In the genomic region with DNA sequence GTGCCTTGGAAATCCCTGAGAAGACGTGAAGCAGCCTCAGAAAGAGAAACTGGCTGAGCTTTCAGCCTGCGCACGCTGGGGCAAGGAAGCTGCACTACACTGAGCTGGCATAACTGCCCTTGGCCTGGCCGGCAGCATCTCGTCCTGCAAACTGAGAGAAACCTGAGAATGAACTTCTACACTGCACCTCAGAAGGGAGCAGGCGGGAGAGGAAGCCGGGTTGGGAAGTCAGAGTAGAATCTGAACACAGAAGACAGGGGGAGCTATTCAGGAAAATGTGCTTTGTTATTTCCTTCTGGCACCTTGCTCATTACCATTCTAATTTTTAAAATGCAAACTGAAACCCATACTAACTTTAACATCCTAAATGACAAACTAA, we compare ENCODE assay signal across 9 cellular contexts.
A peak's percentile ranks its signal among the peaks of the same experiment; 100 is the strongest.
DNase-seq lines count a peak whose midpoint lies in the region; ATAC-seq, FAIRE-seq and TF ChIP-seq lines count a peak whose summit lies in the region.
"Had no signal": no experiment of that assay in that cellular context is flagged by ENCODE, and none has a peak within 500 bp of the region (broad histone marks: within the 10 kb centered on the region; RNA-seq: fewer than 3 reads in every experiment).

No MANE protein-coding gene starts in this region.

- DNase-seq in SK-N-SH (no peak), WERI-Rb-1 (no peak), immature natural killer cell (peak in 1 of 3 donors; percentile 42), tibial artery (peak in 1 of 2 donors; percentile 73), KG1 (lab: John Stamatoyannopoulos, UW) (no peak), HTR-8/SVneo (ENCODE audit: insufficient read length, low spot score) (no peak)
- DNase-seq: C1 segment of cervical spinal cord had no signal

- no peak for TF ChIP-seq POLR2A in GM18505 (IDR thresholded peaks at IDR 0.05; ENCODE audit: borderline replicate concordance, extremely low read depth, insufficient read depth, insufficient read length)

- peaks cover 21 to 28% of the 10 kb centered on the region in 2 experiments for H3K4me1 ChIP-seq in SK-N-SH (ENCODE audit: control insufficient read depth in 1 of 2, insufficient read depth in 2 of 2, low read depth in 1 of 2, low read length in 1 of 2)
- H3K4me1 ChIP-seq in tibial artery: peaks cover 0 to 98% (median 24%) of the 10 kb centered on the region in 4 donors

- CTCF ChIA-PET in SK-N-SH (lab: Yijun Ruan, JAX): interaction anchor here (1.1 to 1.9 kb wide), 9 partner anchors 9 to 265 kb away, joined by 3 to 9 read pairs (median 3); a partner anchor contains a TSS

- POLR2A ChIA-PET in SK-N-SH (lab: Yijun Ruan, JAX): no interaction called here

- peak overlapping the region in 5 of 6 donors; percentile 89 to 97 (median 93) for H3K27ac Mint-ChIP-seq in immature natural killer cell

- H3K4me3 Mint-ChIP-seq in immature natural killer cell: peak overlapping the region; percentile 40 to 78 (median 67)

- no peak for FAIRE-seq in HTR-8/SVneo (lab: Jason Lieb, UNC)

- H3K36me3 ChIP-seq in SK-N-SH (replicated peaks in 1 of 2; ENCODE audit: control insufficient read depth in 1 of 2, insufficient read depth in 2 of 2, low read length in 1 of 2) (peaks cover 3 to 22% of the 10 kb centered on the region in 2 experiments), WERI-Rb-1 (no peaks in the 10 kb centered on the region), tibial artery (no peaks in the 10 kb centered on the region)

- H3K4me1 Mint-ChIP-seq in immature natural killer cell: peaks cover 93 to 97% of the 10 kb centered on the region in 2 donors

- no peaks in the 10 kb centered on the region for H3K9me2 ChIP-seq in SK-N-SH

- peak; percentile 28; the same call in 1 of the 2 replicates for TF ChIP-seq RAD21 in SK-N-SH (IDR thresholded peaks at IDR 0.05; ENCODE audit: low read length)

- WGBS in SK-N-SH (ENCODE audit: low lambda C conversion rate): 89% methylated on average over 7 of the region's 7 CpGs

- H4K20me1 ChIP-seq in SK-N-SH (ENCODE audit: insufficient read depth): peaks cover 7% of the 10 kb centered on the region

- no peak overlapping the region for H2AFZ ChIP-seq in SK-N-SH (ENCODE audit: low read depth)

- H3K4me2 ChIP-seq in SK-N-SH: no peak overlapping the region

- H3K79me2 ChIP-seq in SK-N-SH (ENCODE audit: insufficient read depth): peaks cover 74% of the 10 kb centered on the region

- H3F3A ChIP-seq in SK-N-SH (replicated peaks; ENCODE audit: insufficient read depth): no peaks in the 10 kb centered on the region

- no peaks in the 10 kb centered on the region for H3K9me3 Mint-ChIP-seq in immature natural killer cell

- no peak overlapping the region; a peak in 1 of 4 replicates for H3K27ac ChIP-seq in SK-N-SH (ENCODE audit: low read depth in 2 of 2, low read length in 1 of 2)
- no peak overlapping the region for H3K27ac ChIP-seq in WERI-Rb-1
- peak overlapping the region; percentile 46 to 74 for H3K27ac ChIP-seq in tibial artery

- no peak overlapping the region for H3K9ac ChIP-seq in SK-N-SH

- no peaks in the 10 kb centered on the region for H3K9me3 ChIP-seq in SK-N-SH
- no peaks in the 10 kb centered on the region for H3K9me3 ChIP-seq in WERI-Rb-1 (ENCODE audit: severe bottlenecking)
- no peaks in the 10 kb centered on the region for H3K9me3 ChIP-seq in tibial artery

- H3K27me3 Mint-ChIP-seq in immature natural killer cell (ENCODE audit: low read depth in 3 of 3): peaks cover 0 to 14% (median 3%) of the 10 kb centered on the region in 3 donors

- H3K36me3 Mint-ChIP-seq in immature natural killer cell: peaks cover 8 to 9% (median 8%) of the 10 kb centered on the region in 3 donors

- no peak for ATAC-seq in SK-N-SH treated with all-trans-retinoic acid at 6 μM for 48 hours
- no peak for ATAC-seq in GM18505 (IDR thresholded peaks at IDR 0.05; ENCODE audit: unreplicated experiment)

- H3K27me3 ChIP-seq in SK-N-SH (ENCODE audit: insufficient read depth) (no peaks in the 10 kb centered on the region), WERI-Rb-1 (ENCODE audit: insufficient read depth, low read depth, severe bottlenecking) (no peaks in the 10 kb centered on the region), tibial artery (no peaks in the 10 kb centered on the region)

- intact Hi-C loops in tibial artery (cut with DNase I; ENCODE audit: low total_unique reads): loop anchor here (5.0 to 10.0 kb wide), 3 partner anchors 53 to 94 kb away; no protein-coding TSS in a partner anchor

- no peak for TF ChIP-seq EP300 in SK-N-SH (IDR thresholded peaks at IDR 0.05; ENCODE audit: borderline replicate concordance in 1 of 2, low read depth in 1 of 2, low read length in 1 of 2)

- peak; percentile 24; the same call in 1 of the 2 replicates for TF ChIP-seq CTCF in SK-N-SH (IDR thresholded peaks at IDR 0.05)
- TF ChIP-seq CTCF in WERI-Rb-1 (IDR thresholded peaks at IDR 0.05; ENCODE audit: low read depth, low read length): peak; percentile 31; the same call in 1 of the 2 replicates
- TF ChIP-seq CTCF in tibial artery (IDR thresholded peaks at IDR 0.05): peak; percentile 36 to 48

- H3K4me3 ChIP-seq in SK-N-SH (ENCODE audit: low read depth in 2 of 2, low read length in 1 of 2) (no peak overlapping the region; a peak in 1 of 4 replicates), WERI-Rb-1 (ENCODE audit: low read depth, low read length) (no peak overlapping the region), tibial artery (peak overlapping the region; percentile 38 to 41)

TF ChIP-seq in SK-N-SH, 30 proteins besides CTCF, POLR2A, EP300 and RAD21 (continues in another document):
- TF ChIP-seq RCOR1 (IDR thresholded peaks at IDR 0.05; ENCODE audit: low read length): no peak
- no peak for TF ChIP-seq FOXJ3 (CRISPR knock-in tag; IDR thresholded peaks at IDR 0.05)
- no peak for TF ChIP-seq MEF2A (IDR thresholded peaks at IDR 0.05; ENCODE audit: borderline replicate concordance, low read depth)
- no peak for TF ChIP-seq FOSL2 (IDR thresholded peaks at IDR 0.05; ENCODE audit: borderline replicate concordance, low read depth)
- no peak for TF ChIP-seq EZH2phosphoT487 (IDR thresholded peaks at IDR 0.05; ENCODE audit: borderline replicate concordance, low read depth)
- TF ChIP-seq FOXM1 (IDR thresholded peaks at IDR 0.05; ENCODE audit: low read depth): no peak
- TF ChIP-seq, protein P1, sequence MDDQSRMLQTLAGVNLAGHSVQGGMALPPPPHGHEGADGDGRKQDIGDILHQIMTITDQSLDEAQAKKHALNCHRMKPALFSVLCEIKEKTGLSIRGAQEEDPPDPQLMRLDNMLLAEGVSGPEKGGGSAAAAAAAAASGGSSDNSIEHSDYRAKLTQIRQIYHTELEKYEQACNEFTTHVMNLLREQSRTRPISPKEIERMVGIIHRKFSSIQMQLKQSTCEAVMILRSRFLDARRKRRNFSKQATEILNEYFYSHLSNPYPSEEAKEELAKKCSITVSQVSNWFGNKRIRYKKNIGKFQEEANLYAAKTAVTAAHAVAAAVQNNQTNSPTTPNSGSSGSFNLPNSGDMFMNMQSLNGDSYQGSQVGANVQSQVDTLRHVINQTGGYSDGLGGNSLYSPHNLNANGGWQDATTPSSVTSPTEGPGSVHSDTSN (IDR thresholded peaks at IDR 0.05): no peak
- no peak for TF ChIP-seq NRF1 (IDR thresholded peaks at IDR 0.05; ENCODE audit: low read depth, low read length)
- TF ChIP-seq TEAD4 (IDR thresholded peaks at IDR 0.05; ENCODE audit: borderline replicate concordance, insufficient read depth): no peak
- no peak for TF ChIP-seq POLR2AphosphoS5 (IDR thresholded peaks at IDR 0.05; ENCODE audit: low read depth, low read length)
- no peak for TF ChIP-seq MXI1 (IDR thresholded peaks at IDR 0.05; ENCODE audit: low read depth, low read length)
- TF ChIP-seq GATA2 (CRISPR knock-in tag; IDR thresholded peaks at IDR 0.05): no peak
- TF ChIP-seq RXRA (IDR thresholded peaks at IDR 0.05; ENCODE audit: borderline replicate concordance, low read depth): no peak
- no peak for TF ChIP-seq TAF1 (IDR thresholded peaks at IDR 0.05; ENCODE audit: borderline replicate concordance, low read depth, low read length)
- TF ChIP-seq, protein P2, sequence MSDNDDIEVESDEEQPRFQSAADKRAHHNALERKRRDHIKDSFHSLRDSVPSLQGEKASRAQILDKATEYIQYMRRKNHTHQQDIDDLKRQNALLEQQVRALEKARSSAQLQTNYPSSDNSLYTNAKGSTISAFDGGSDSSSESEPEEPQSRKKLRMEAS (IDR thresholded peaks at IDR 0.05; ENCODE audit: low read depth): no peak

TF ChIP-seq in SK-N-SH treated with all-trans-retinoic acid at 6 μM for 48 hours, 23 proteins besides CTCF, POLR2A, EP300 and RAD21:
- TF ChIP-seq, protein P3, sequence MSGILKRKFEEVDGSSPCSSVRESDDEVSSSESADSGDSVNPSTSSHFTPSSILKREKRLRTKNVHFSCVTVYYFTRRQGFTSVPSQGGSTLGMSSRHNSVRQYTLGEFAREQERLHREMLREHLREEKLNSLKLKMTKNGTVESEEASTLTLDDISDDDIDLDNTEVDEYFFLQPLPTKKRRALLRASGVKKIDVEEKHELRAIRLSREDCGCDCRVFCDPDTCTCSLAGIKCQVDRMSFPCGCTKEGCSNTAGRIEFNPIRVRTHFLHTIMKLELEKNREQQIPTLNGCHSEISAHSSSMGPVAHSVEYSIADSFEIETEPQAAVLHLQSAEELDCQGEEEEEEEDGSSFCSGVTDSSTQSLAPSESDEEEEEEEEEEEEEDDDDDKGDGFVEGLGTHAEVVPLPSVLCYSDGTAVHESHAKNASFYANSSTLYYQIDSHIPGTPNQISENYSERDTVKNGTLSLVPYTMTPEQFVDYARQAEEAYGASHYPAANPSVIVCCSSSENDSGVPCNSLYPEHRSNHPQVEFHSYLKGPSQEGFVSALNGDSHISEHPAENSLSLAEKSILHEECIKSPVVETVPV (CRISPR knock-in tag; IDR thresholded peaks at IDR 0.05): no peak
- TF ChIP-seq OSR1 (CRISPR knock-in tag; IDR thresholded peaks at IDR 0.05) (no peak), TOX (CRISPR knock-in tag; IDR thresholded peaks at IDR 0.05; ENCODE audit: borderline replicate concordance) (no peak), ESRRG (CRISPR knock-in tag; IDR thresholded peaks at IDR 0.05) (no peak), ZFP3 (CRISPR knock-in tag; IDR thresholded peaks at IDR 0.05) (no peak), GLIS3 (CRISPR knock-in tag; IDR thresholded peaks at IDR 0.05) (no peak)
- TF ChIP-seq, protein P4, sequence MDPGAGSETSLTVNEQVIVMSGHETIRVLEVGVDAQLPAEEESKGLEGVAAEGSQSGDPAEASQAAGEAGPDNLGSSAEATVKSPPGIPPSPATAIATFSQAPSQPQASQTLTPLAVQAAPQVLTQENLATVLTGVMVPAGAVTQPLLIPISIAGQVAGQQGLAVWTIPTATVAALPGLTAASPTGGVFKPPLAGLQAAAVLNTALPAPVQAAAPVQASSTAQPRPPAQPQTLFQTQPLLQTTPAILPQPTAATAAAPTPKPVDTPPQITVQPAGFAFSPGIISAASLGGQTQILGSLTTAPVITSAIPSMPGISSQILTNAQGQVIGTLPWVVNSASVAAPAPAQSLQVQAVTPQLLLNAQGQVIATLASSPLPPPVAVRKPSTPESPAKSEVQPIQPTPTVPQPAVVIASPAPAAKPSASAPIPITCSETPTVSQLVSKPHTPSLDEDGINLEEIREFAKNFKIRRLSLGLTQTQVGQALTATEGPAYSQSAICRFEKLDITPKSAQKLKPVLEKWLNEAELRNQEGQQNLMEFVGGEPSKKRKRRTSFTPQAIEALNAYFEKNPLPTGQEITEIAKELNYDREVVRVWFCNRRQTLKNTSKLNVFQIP (CRISPR knock-in tag; IDR thresholded peaks at IDR 0.05; ENCODE audit: borderline replicate concordance, low read depth): no peak

Comparison
In these comparisons a context has a peak if more than half of its experiments do, and no peak if none do; other contexts are left out.
1. H3K27ac ChIP-seq: peak in tibial artery (2 of 2); none in SK-N-SH (0 of 2) and WERI-Rb-1 (single experiment).
2. H3K4me3 ChIP-seq: peak in tibial artery (2 of 2); none in SK-N-SH (0 of 2) and WERI-Rb-1 (single experiment).
3. Peak in every context shown above with its lines, with median percentiles within 50 percentile points of each other: CTCF ChIP-seq.